In the genomic region with DNA sequence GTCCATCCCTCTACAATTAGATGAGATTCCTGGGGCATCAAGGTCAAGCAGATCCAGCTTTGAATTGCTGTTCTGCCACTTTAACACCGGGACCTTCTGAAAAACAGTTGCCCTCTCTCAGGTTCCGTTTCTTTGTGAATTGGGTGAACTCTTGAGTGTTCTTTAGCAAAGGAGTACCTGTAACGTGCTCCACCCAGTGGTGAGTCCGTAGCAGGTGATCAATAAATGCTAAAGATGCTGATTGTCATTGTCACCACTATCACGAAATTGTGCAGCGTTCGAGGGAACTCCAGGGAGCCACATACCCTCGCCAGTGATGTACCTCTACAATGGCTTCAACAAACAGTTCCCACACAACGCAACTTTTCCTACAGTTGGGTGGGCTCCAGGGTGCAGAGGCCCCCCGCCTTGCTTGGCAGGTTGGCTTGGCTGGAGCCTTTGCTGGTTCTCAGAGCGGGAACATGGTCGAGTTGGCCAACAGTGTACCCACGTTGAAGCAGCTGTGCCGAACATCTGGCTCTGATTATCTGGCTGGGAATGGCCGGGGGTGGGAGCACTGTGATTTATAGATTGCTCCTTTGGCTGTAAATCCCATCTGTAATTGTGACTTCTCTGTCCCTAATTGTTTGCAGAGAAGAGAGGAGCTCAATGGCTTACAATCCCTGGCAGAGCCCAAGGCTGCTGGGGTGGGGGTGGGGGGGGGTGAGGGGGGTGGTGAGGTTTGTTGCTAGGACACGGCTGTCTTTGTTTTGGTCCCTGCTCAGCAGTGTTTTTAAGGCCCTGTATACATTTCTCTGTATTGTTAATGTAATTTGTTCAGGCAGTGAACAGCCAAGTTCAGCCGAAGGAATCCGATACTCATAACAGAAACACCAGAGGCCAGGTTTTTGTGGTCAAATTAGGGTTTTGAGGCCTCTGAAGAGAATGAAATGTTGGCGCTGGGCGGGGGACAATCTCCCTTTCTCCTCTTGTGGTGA, we compare ENCODE assay signal across 9 cellular contexts.
A peak's percentile ranks its signal among the peaks of the same experiment; 100 is the strongest.
DNase-seq lines count a peak whose midpoint lies in the region; ATAC-seq and TF ChIP-seq lines count a peak whose summit lies in the region.
"Had no signal": no experiment of that assay in that cellular context is flagged by ENCODE, and none has a peak within 500 bp of the region (broad histone marks: within the 10 kb centered on the region; RNA-seq: fewer than 3 reads in every experiment).

No MANE protein-coding gene starts in this region.

- intact Hi-C loops in esophagus muscularis mucosa (cut with DNase I): no loop called here

- H3K4me3 ChIP-seq in esophagus muscularis mucosa (peak overlapping the region; percentile 6 to 31 (median 16)), osteoblast (ENCODE audit: insufficient read depth, low read length) (peak overlapping the region; percentile 46)

- no peaks in the 10 kb centered on the region for H3K36me3 Mint-ChIP-seq in stimulated activated naive B cell treated with anti-CD40 and anti-IgM and Interleukin-4, amounts not matched to agents 10 μg/mL and 1 μg/mL and 100 μg/mL, for 72 hours
- H3K36me3 Mint-ChIP-seq: activated naive CD8-positive, alpha-beta T cell had no signal

- no peak overlapping the region for H3K4me3 Mint-ChIP-seq in stimulated activated naive B cell treated with anti-CD40 and anti-IgM and Interleukin-4, amounts not matched to agents 10 μg/mL and 1 μg/mL and 100 μg/mL, for 72 hours
- H3K4me3 Mint-ChIP-seq: activated naive CD8-positive, alpha-beta T cell had no signal

- H3K27me3 ChIP-seq in esophagus muscularis mucosa (no peaks in the 10 kb centered on the region), osteoblast (ENCODE audit: insufficient read depth, low read length) (no peaks in the 10 kb centered on the region)

- peak overlapping the region; percentile 77 for H3K4me2 ChIP-seq in osteoblast (ENCODE audit: insufficient read depth, low read length)

- peaks cover 41 to 70% (median 62%) of the 10 kb centered on the region in 4 donors for H3K4me1 ChIP-seq in esophagus muscularis mucosa
- peaks cover 18% of the 10 kb centered on the region for H3K4me1 ChIP-seq in osteoblast (ENCODE audit: insufficient read depth, low read length)

- TF ChIP-seq CTCF in esophagus muscularis mucosa (IDR thresholded peaks at IDR 0.05) (no peak), osteoblast (IDR thresholded peaks at IDR 0.05; ENCODE audit: extremely low read depth, low read depth, low read length) (no peak)

- H3K27ac ChIP-seq in esophagus muscularis mucosa (replicated peaks in 1 of 4) (peak overlapping the region; percentile 73 to 84 (median 80)), osteoblast (ENCODE audit: low read depth, low read length) (peak overlapping the region; percentile 66)

- in situ Hi-C loops in KBM-7 (cut with MboI; ENCODE audit: low pct_unique_long_range_greater_than_20kb, low sequenced_read_pairs): no loop called here

- no peaks in the 10 kb centered on the region for H3K36me3 ChIP-seq in esophagus muscularis mucosa
- H3K36me3 ChIP-seq in osteoblast (ENCODE audit: insufficient read depth, low read length): no peaks in the 10 kb centered on the region

- H4K20me1 ChIP-seq in osteoblast (ENCODE audit: insufficient read depth, low read length): peaks cover 46% of the 10 kb centered on the region

- DNase-seq in DMS79 (lab: John Stamatoyannopoulos, UW): peak; percentile 14
- DNase-seq in NCI-H2196 treated with DMSO at 0.1 percent for 48 hours (lab: John Stamatoyannopoulos, UW; ENCODE audit: unreplicated experiment): peak; percentile 25
- DNase-seq in esophagus muscularis mucosa (ENCODE audit: extremely low spot score): no peak
- DNase-seq in osteoblast (ENCODE audit: insufficient read length, low spot score, missing footprints): peak; percentile 92
- no peak for DNase-seq in stimulated activated naive B cell treated with anti-CD40 and anti-IgM and Interleukin-4, amounts not matched to agents 10 μg/mL and 1 μg/mL and 100 μg/mL, for 72 hours
- no peak for DNase-seq in KBM-7

- no peak for TF ChIP-seq POLR2A in esophagus muscularis mucosa (IDR thresholded peaks at IDR 0.05; ENCODE audit: low read depth)

- H3K27ac Mint-ChIP-seq in stimulated activated naive B cell treated with anti-CD40 and anti-IgM and Interleukin-4, amounts not matched to agents 10 μg/mL and 1 μg/mL and 100 μg/mL, for 72 hours: no peak overlapping the region
- H3K27ac Mint-ChIP-seq: activated naive CD8-positive, alpha-beta T cell had no signal

- no peak for TF ChIP-seq EP300 in esophagus muscularis mucosa (IDR thresholded peaks at IDR 0.05)

- H3K79me2 ChIP-seq in osteoblast (ENCODE audit: insufficient read depth, low read length): peaks cover 30% of the 10 kb centered on the region

- no peaks in the 10 kb centered on the region for H3K9me3 Mint-ChIP-seq in stimulated activated naive B cell treated with anti-CD40 and anti-IgM and Interleukin-4, amounts not matched to agents 10 μg/mL and 1 μg/mL and 100 μg/mL, for 72 hours

- no peaks in the 10 kb centered on the region for H3K9me3 ChIP-seq in esophagus muscularis mucosa
- H3K9me3 ChIP-seq in osteoblast (ENCODE audit: low read depth, low read length): no peaks in the 10 kb centered on the region

- WGBS in esophagus muscularis mucosa: 43% methylated on average over 19 of the region's 20 CpGs

- peaks cover 29 to 30% of the 10 kb centered on the region in 2 donors for H3K27me3 Mint-ChIP-seq in stimulated activated naive B cell treated with anti-CD40 and anti-IgM and Interleukin-4, amounts not matched to agents 10 μg/mL and 1 μg/mL and 100 μg/mL, for 72 hours

- ATAC-seq in stimulated activated naive B cell treated with anti-CD40 and anti-IgM and Interleukin-4, amounts not matched to agents 10 μg/mL and 1 μg/mL and 100 μg/mL, for 72 hours (replicated peaks): no peak
- ATAC-seq in HG03159 (IDR thresholded peaks at IDR 0.05; ENCODE audit: unreplicated experiment) (no peak), GM21529 (IDR thresholded peaks at IDR 0.05; ENCODE audit: unreplicated experiment) (no peak)

- no peaks in the 10 kb centered on the region for H3K4me1 Mint-ChIP-seq in stimulated activated naive B cell treated with anti-CD40 and anti-IgM and Interleukin-4, amounts not matched to agents 10 μg/mL and 1 μg/mL and 100 μg/mL, for 72 hours

- no peak overlapping the region for H2AFZ ChIP-seq in osteoblast (ENCODE audit: low read length)

Comparison
In these comparisons a context has a peak if more than half of its experiments do, and no peak if none do; other contexts are left out.
1. DNase-seq: peak in DMS79 (single experiment), NCI-H2196 treated with DMSO at 0.1 percent for 48 hours (single experiment) and osteoblast (single experiment); none in esophagus muscularis mucosa (single experiment), stimulated activated naive B cell treated with anti-CD40 and anti-IgM and Interleukin-4, amounts not matched to agents 10 μg/mL and 1 μg/mL and 100 μg/mL, for 72 hours (single experiment) and KBM-7 (single experiment).